ENCODE assay signal across 11 cellular contexts in the genomic region with DNA sequence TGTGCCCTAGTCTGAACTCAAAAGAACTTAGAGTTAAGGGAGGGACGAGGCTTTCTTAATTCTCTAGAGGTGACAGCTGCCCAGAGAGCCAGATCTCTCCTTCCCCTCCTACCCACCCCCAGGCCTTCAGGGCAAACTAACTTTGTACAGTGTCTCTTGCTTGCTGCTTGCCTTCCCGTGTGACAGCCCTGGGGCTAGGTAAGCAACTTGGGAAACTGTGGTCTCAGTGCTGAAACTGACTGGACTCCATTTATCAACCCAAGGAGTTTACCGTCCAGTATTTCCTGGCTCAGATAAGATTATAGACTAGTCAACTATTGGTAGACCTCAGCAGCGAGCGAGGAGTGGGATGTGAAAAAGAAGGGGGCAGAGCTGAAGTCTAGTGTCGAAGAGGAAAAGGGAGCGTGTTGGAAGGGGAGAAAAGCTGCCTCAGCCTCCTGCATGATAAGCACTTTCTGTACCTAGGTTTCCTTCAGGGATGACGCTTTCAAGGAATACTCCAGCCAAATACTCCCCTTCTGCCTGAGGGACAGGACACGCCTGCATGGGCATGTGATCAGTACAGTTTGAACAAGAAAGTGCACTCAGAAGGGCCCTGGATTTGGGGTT. TPM values are rescaled to one million over a fixed set of nuclear protein-coding genes. Genes with fewer than 3 reads are reported as not detected.
A peak's percentile ranks its signal among the peaks of the same experiment; 100 is the strongest.
DNase-seq lines count a peak whose midpoint lies in the region; ATAC-seq and TF ChIP-seq lines count a peak whose summit lies in the region.
"Had no signal": no experiment of that assay in that cellular context is flagged by ENCODE, and none has a peak within 500 bp of the region (broad histone marks: within the 10 kb centered on the region; RNA-seq: fewer than 3 reads in every experiment).

No MANE protein-coding gene starts in this region.

- no peaks in the 10 kb centered on the region for H4K20me1 ChIP-seq in smooth muscle cell (ENCODE audit: low read depth)

- no peaks in the 10 kb centered on the region for H3K9me3 ChIP-seq in lower lobe of right lung
- H3K9me3 ChIP-seq in smooth muscle cell (replicated peaks; ENCODE audit: low read depth) = no peaks in the 10 kb centered on the region
- no peaks in the 10 kb centered on the region for H3K9me3 ChIP-seq in tibial nerve
- no peaks in the 10 kb centered on the region for H3K9me3 ChIP-seq in MG63

- H3K79me2 ChIP-seq in smooth muscle cell (ENCODE audit: low read depth) = no peaks in the 10 kb centered on the region

- H3K4me1 ChIP-seq in lower lobe of right lung (peaks cover 26% of the 10 kb centered on the region), smooth muscle cell (ENCODE audit: low read depth) (peaks cover 22% of the 10 kb centered on the region), tibial nerve (peaks cover 0 to 38% (median 14%) of the 10 kb centered on the region in 4 donors)

- intact Hi-C loops in lower lobe of right lung (cut with DNase I) = loop anchor here (10.0 kb wide), 1 partner anchor 85 kb away; no protein-coding TSS in a partner anchor

- H3K9ac ChIP-seq in smooth muscle cell (ENCODE audit: low read depth) = no peak overlapping the region

- H3K4me3 ChIP-seq in lower lobe of right lung = no peak overlapping the region
- H3K4me3 ChIP-seq in smooth muscle cell = no peak overlapping the region
- H3K4me3 ChIP-seq in tibial nerve = no peak overlapping the region
- no peak overlapping the region for H3K4me3 ChIP-seq in MG63

- H2AFZ ChIP-seq in smooth muscle cell (ENCODE audit: low read depth) = no peak overlapping the region

- TF ChIP-seq CTCF in lower lobe of right lung (IDR thresholded peaks at IDR 0.05) (no peak), smooth muscle cell (IDR thresholded peaks at IDR 0.05; ENCODE audit: borderline replicate concordance, insufficient read depth, poor library complexity, severe bottlenecking) (no peak), tibial nerve (IDR thresholded peaks at IDR 0.05) (no peak)

- no peak overlapping the region for H3K27ac ChIP-seq in lower lobe of right lung
- peak overlapping the region; percentile 64 for H3K27ac ChIP-seq in smooth muscle cell (ENCODE audit: low read depth)
- peak overlapping the region in 1 of 4 donors; percentile 45 for H3K27ac ChIP-seq in tibial nerve

- H3K36me3 ChIP-seq in lower lobe of right lung = peaks cover 24% of the 10 kb centered on the region
- H3K36me3 ChIP-seq in smooth muscle cell (ENCODE audit: low read depth) = peaks cover 3% of the 10 kb centered on the region
- peaks cover 0 to 10% (median 0%) of the 10 kb centered on the region in 3 donors for H3K36me3 ChIP-seq in tibial nerve
- peaks cover 4% of the 10 kb centered on the region for H3K36me3 ChIP-seq in MG63

- 26% methylated on average over 9 of the region's 9 CpGs for WGBS in smooth muscle cell (ENCODE audit: low lambda C conversion rate)
- 78 to 82% methylated on average over 9 of the region's 9 CpGs for WGBS in tibial nerve, 2 donors

- H3F3A ChIP-seq in smooth muscle cell (ENCODE audit: low read depth) = peaks cover 3% of the 10 kb centered on the region

- ATAC-seq in lower lobe of right lung (peak; percentile 20 to 60), HG02763 (IDR thresholded peaks at IDR 0.05; ENCODE audit: unreplicated experiment) (no peak)
- ATAC-seq: activated CD8-positive, alpha-beta T cell treated with anti-CD3 and anti-CD28 coated beads, Interleukin-2, amount 10 ng/mL, durations not matched to agents 7 days and 5 days had no signal

- peak overlapping the region; percentile 13 for H3K4me2 ChIP-seq in smooth muscle cell

- no peak for TF ChIP-seq POLR2A in tibial nerve (IDR thresholded peaks at IDR 0.05)

- TF ChIP-seq EP300 in tibial nerve (IDR thresholded peaks at IDR 0.05) = no peak

- H3K27me3 ChIP-seq in lower lobe of right lung (ENCODE audit: low read depth) = no peaks in the 10 kb centered on the region
- no peaks in the 10 kb centered on the region for H3K27me3 ChIP-seq in smooth muscle cell (ENCODE audit: low read depth)
- H3K27me3 ChIP-seq in tibial nerve = no peaks in the 10 kb centered on the region
- no peaks in the 10 kb centered on the region for H3K27me3 ChIP-seq in MG63

- DNase-seq in M059J (ENCODE audit: low read depth) (peak; percentile 71), amniotic epithelial cell (ENCODE audit: low read depth) (peak; percentile 25), lower lobe of right lung (no peak), smooth muscle cell (lab: John Stamatoyannopoulos, UW; ENCODE audit: unreplicated experiment) (no peak), tibial nerve (ENCODE audit: low spot score in 2 of 2) (no peak), MG63 (no peak)
- DNase-seq: activated CD8-positive, alpha-beta T cell treated with anti-CD3 and anti-CD28 coated beads, Interleukin-2, amount 10 ng/mL, durations not matched to agents 7 days and 5 days; CD4-positive, alpha-beta T cell; NCI-H1417; stimulated activated naive CD4-positive, alpha-beta T cell treated with Interleukin-2 at 50 U/mL for 16 hours had no signal

RNA-seq across cellular contexts. Expression of gene WEE1, which starts 43.3 kb away (rescaled TPM):
- total RNA-seq in M059J (2014; rRNA removed; shearing (Covaris generic)) = 72.7 and 74.8 TPM in 2 replicates
- total RNA-seq in lower lobe of right lung = 12.4 TPM
- total RNA-seq in smooth muscle cell = 46.9 and 53.3 TPM in 2 replicates
- 20.8 and 25.3 TPM in 2 replicates for polyA plus RNA-seq in smooth muscle cell
- 10 to 100 TPM; 19.2 to 32.4 (median 22.2) TPM for total RNA-seq in tibial nerve
- total RNA-seq in MG63 (2014; rRNA removed; shearing (Covaris generic); ENCODE audit: low replicate concordance) = 34.8 and 35.6 TPM in 2 replicates

Comparison
In these comparisons a context has a peak if more than half of its experiments do, and no peak if none do; other contexts are left out.
1. DNase-seq: peak in M059J (single experiment) and amniotic epithelial cell (single experiment); none in lower lobe of right lung (single experiment), smooth muscle cell (single experiment), tibial nerve (0 of 2) and MG63 (single experiment).